ENCODE assay signal across 8 cellular contexts in genomic region chr11:27471067-27471587, GRCh38. TPM values are rescaled to one million over a fixed set of nuclear protein-coding genes. Genes with fewer than 3 reads are reported as not detected.
DNase-seq lines count a peak whose midpoint lies in the region; ATAC-seq lines count a peak whose summit lies in the region.

No MANE protein-coding gene starts in this region.

- H3K27ac ChIP-seq in iPS-20b (ENCODE audit: low read length) = no peak overlapping the region

- H3K27me3 ChIP-seq in iPS-20b (ENCODE audit: insufficient read depth, low read length) = peaks cover 11% of the 10 kb centered on the region; the same call in 1 of the 2 replicates

- H3K9me3 Mint-ChIP-seq in activated naive CD4-positive, alpha-beta T cell treated with anti-CD3 and anti-CD28 coated beads, Interleukin-2, amount 50 U/mL, for 24 hours = no peaks in the 10 kb centered on the region
- no peaks in the 10 kb centered on the region for H3K9me3 Mint-ChIP-seq in activated T-helper 1 cell treated with anti-CD3 and anti-CD28 coated beads, Interleukin-12 subunit alpha, Interleukin-12 subunit beta, Interleukin-2, Interleukin-4 antibody, amounts not matched to agents 30 ng/mL and 10 ng/mL and 1 ng/mL, durations not matched to agents 14 hours and 24 hours and 36 hours
- H3K9me3 Mint-ChIP-seq in stimulated activated effector memory CD8-positive, alpha-beta T cell treated with anti-CD3 and anti-CD28 coated beads, Interleukin-12 subunit alpha, Interleukin-12 subunit beta, amount 100 ng/mL, for 72 hours = no peaks in the 10 kb centered on the region

- no peaks in the 10 kb centered on the region for H3K9me3 ChIP-seq in iPS-20b (ENCODE audit: insufficient read depth, low read depth, low read length)

- H3K4me3 Mint-ChIP-seq in activated naive CD4-positive, alpha-beta T cell treated with anti-CD3 and anti-CD28 coated beads, Interleukin-2, amount 50 U/mL, for 24 hours = peak overlapping the region; percentile 58
- H3K4me3 Mint-ChIP-seq in activated T-helper 1 cell treated with anti-CD3 and anti-CD28 coated beads, Interleukin-12 subunit alpha, Interleukin-12 subunit beta, Interleukin-2, Interleukin-4 antibody, amounts not matched to agents 30 ng/mL and 10 ng/mL and 1 ng/mL, durations not matched to agents 14 hours and 24 hours and 36 hours = peak overlapping the region; percentile 75
- H3K4me3 Mint-ChIP-seq in stimulated activated effector memory CD8-positive, alpha-beta T cell treated with anti-CD3 and anti-CD28 coated beads, Interleukin-12 subunit alpha, Interleukin-12 subunit beta, amount 100 ng/mL, for 72 hours = peak overlapping the region; percentile 66

- intact Hi-C loops in activated T-helper 1 cell treated with anti-CD3 and anti-CD28 coated beads, Interleukin-12 subunit alpha, Interleukin-12 subunit beta, Interleukin-2, Interleukin-4 antibody, amounts not matched to agents 30 ng/mL and 10 ng/mL and 1 ng/mL, durations not matched to agents 14 hours and 24 hours and 36 hours (cut with micrococcal nuclease) = no loop called here
- intact Hi-C loops in posterior vena cava (cut with DNase I) = no loop called here

- peak overlapping the region; percentile 87 for H3K9ac ChIP-seq in iPS-20b (ENCODE audit: low read depth, low read length)

- peaks cover 3% of the 10 kb centered on the region for H3K27me3 Mint-ChIP-seq in activated naive CD4-positive, alpha-beta T cell treated with anti-CD3 and anti-CD28 coated beads, Interleukin-2, amount 50 U/mL, for 24 hours
- H3K27me3 Mint-ChIP-seq in activated T-helper 1 cell treated with anti-CD3 and anti-CD28 coated beads, Interleukin-12 subunit alpha, Interleukin-12 subunit beta, Interleukin-2, Interleukin-4 antibody, amounts not matched to agents 30 ng/mL and 10 ng/mL and 1 ng/mL, durations not matched to agents 14 hours and 24 hours and 36 hours (ENCODE audit: insufficient read depth) = peaks cover 50% of the 10 kb centered on the region

- no peaks in the 10 kb centered on the region for H3K36me3 Mint-ChIP-seq in activated naive CD4-positive, alpha-beta T cell treated with anti-CD3 and anti-CD28 coated beads, Interleukin-2, amount 50 U/mL, for 24 hours
- H3K36me3 Mint-ChIP-seq in activated T-helper 1 cell treated with anti-CD3 and anti-CD28 coated beads, Interleukin-12 subunit alpha, Interleukin-12 subunit beta, Interleukin-2, Interleukin-4 antibody, amounts not matched to agents 30 ng/mL and 10 ng/mL and 1 ng/mL, durations not matched to agents 14 hours and 24 hours and 36 hours (ENCODE audit: low read depth) = no peaks in the 10 kb centered on the region
- no peaks in the 10 kb centered on the region for H3K36me3 Mint-ChIP-seq in stimulated activated effector memory CD8-positive, alpha-beta T cell treated with anti-CD3 and anti-CD28 coated beads, Interleukin-12 subunit alpha, Interleukin-12 subunit beta, amount 100 ng/mL, for 72 hours

- no peak for ATAC-seq in stimulated activated effector memory CD8-positive, alpha-beta T cell treated with anti-CD3 and anti-CD28 coated beads, Interleukin-12 subunit alpha, Interleukin-12 subunit beta, amount 100 ng/mL, for 72 hours
- ATAC-seq in GM19452 (IDR thresholded peaks at IDR 0.05; ENCODE audit: unreplicated experiment) = no peak

- no peak for DNase-seq in activated naive CD4-positive, alpha-beta T cell treated with anti-CD3 and anti-CD28 coated beads, Interleukin-2, amount 50 U/mL, for 16 hours
- DNase-seq in activated T-helper 1 cell treated with anti-CD3 and anti-CD28 coated beads, Interleukin-12 subunit alpha, Interleukin-12 subunit beta, Interleukin-2, Interleukin-4 antibody, amounts not matched to agents 30 ng/mL and 10 ng/mL and 1 ng/mL, durations not matched to agents 14 hours and 24 hours and 36 hours (ENCODE audit: low spot score) = no peak
- DNase-seq in stimulated activated effector memory CD8-positive, alpha-beta T cell treated with anti-CD3 and anti-CD28 coated beads, Interleukin-12 subunit alpha, Interleukin-12 subunit beta, amount 100 ng/mL, for 72 hours (ENCODE audit: low spot score in 2 of 2) = no peak
- DNase-seq in NCI-H2081 treated with DMSO at 0.1 percent for 48 hours (lab: John Stamatoyannopoulos, UW) (no peak), posterior vena cava (ENCODE audit: low spot score) (no peak)

- peaks cover 24% of the 10 kb centered on the region for H3K4me1 Mint-ChIP-seq in activated naive CD4-positive, alpha-beta T cell treated with anti-CD3 and anti-CD28 coated beads, Interleukin-2, amount 50 U/mL, for 24 hours
- peaks cover 6% of the 10 kb centered on the region for H3K4me1 Mint-ChIP-seq in activated T-helper 1 cell treated with anti-CD3 and anti-CD28 coated beads, Interleukin-12 subunit alpha, Interleukin-12 subunit beta, Interleukin-2, Interleukin-4 antibody, amounts not matched to agents 30 ng/mL and 10 ng/mL and 1 ng/mL, durations not matched to agents 14 hours and 24 hours and 36 hours (ENCODE audit: low read depth)
- H3K4me1 Mint-ChIP-seq in stimulated activated effector memory CD8-positive, alpha-beta T cell treated with anti-CD3 and anti-CD28 coated beads, Interleukin-12 subunit alpha, Interleukin-12 subunit beta, amount 100 ng/mL, for 72 hours = peaks cover 22% of the 10 kb centered on the region

- H3K4me1 ChIP-seq in iPS-20b (ENCODE audit: insufficient read depth, low read length) = peaks cover 22% of the 10 kb centered on the region

- peak overlapping the region; percentile 99 for H3K4me3 ChIP-seq in iPS-20b (ENCODE audit: low read length)

- H3K27ac Mint-ChIP-seq in activated naive CD4-positive, alpha-beta T cell treated with anti-CD3 and anti-CD28 coated beads, Interleukin-2, amount 50 U/mL, for 24 hours = no peak overlapping the region
- no peak overlapping the region for H3K27ac Mint-ChIP-seq in activated T-helper 1 cell treated with anti-CD3 and anti-CD28 coated beads, Interleukin-12 subunit alpha, Interleukin-12 subunit beta, Interleukin-2, Interleukin-4 antibody, amounts not matched to agents 30 ng/mL and 10 ng/mL and 1 ng/mL, durations not matched to agents 14 hours and 24 hours and 36 hours
- H3K27ac Mint-ChIP-seq in stimulated activated effector memory CD8-positive, alpha-beta T cell treated with anti-CD3 and anti-CD28 coated beads, Interleukin-12 subunit alpha, Interleukin-12 subunit beta, amount 100 ng/mL, for 72 hours = no peak overlapping the region

- H3K36me3 ChIP-seq in iPS-20b (ENCODE audit: insufficient read depth, low read depth, low read length) = peaks cover 7% of the 10 kb centered on the region; the same call in 1 of the 2 replicates

RNA-seq across cellular contexts. Expression of gene LGR4, which starts 1.5 kb away (rescaled TPM):
- 0.05 TPM in 1 of 2 replicates, not detected in the other for total RNA-seq in activated T-helper 1 cell treated with anti-CD3 and anti-CD28 coated beads, Interleukin-12 subunit alpha, Interleukin-12 subunit beta, Interleukin-2, Interleukin-4 antibody, amounts not matched to agents 30 ng/mL and 10 ng/mL and 1 ng/mL, durations not matched to agents 14 hours and 24 hours and 36 hours
- 10 to 100 TPM; 10.8 to 15.4 TPM for total RNA-seq in posterior vena cava

RNA-seq across cellular contexts. Expression of gene LIN7C, which starts 35.4 kb away (rescaled TPM):
- total RNA-seq in activated T-helper 1 cell treated with anti-CD3 and anti-CD28 coated beads, Interleukin-12 subunit alpha, Interleukin-12 subunit beta, Interleukin-2, Interleukin-4 antibody, amounts not matched to agents 30 ng/mL and 10 ng/mL and 1 ng/mL, durations not matched to agents 14 hours and 24 hours and 36 hours = 33.8 and 35.8 TPM in 2 replicates
- total RNA-seq in posterior vena cava = 10 to 100 TPM; 33.6 to 37.1 TPM

Comparison
In these comparisons a context has a peak if more than half of its experiments do, and no peak if none do; other contexts are left out.
1. RNA of gene LGR4, which starts 1.5 kb away (total RNA-seq): 10.8 to 15.4 TPM in posterior vena cava; 0.05 TPM in activated T-helper 1 cell treated with anti-CD3 and anti-CD28 coated beads, Interleukin-12 subunit alpha, Interleukin-12 subunit beta, Interleukin-2, Interleukin-4 antibody, amounts not matched to agents 30 ng/mL and 10 ng/mL and 1 ng/mL, durations not matched to agents 14 hours and 24 hours and 36 hours; every median in the first group is over 10 times any median in the second.
2. Peak in every context shown above with its lines, with median percentiles within 50 percentile points of each other: H3K4me3 Mint-ChIP-seq.